Comparison of ENCODE assay signal across 9 cellular contexts in the genomic region with DNA sequence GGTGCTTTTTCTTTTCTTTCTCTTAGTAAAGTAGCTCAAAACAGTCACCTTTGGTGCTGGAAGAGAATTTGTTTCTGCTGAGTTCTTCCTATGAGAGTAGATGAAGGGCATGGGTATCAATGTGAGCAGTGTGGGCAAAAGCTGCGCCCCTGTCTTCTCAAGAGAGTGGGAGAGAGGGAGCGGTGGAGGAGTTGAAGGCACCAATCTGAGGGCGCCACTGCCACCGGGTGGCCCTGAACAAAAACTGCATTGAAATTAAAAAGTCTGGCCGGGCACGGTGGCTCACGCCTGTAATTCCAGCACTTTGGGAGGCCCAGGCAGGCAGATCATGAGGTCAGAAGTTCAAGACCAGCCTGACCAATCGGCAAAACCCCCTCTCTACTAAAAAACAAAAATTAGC. TPM values are rescaled to one million over a fixed set of nuclear protein-coding genes. Genes with fewer than 3 reads are reported as not detected.
DNase-seq lines count a peak whose midpoint lies in the region; ATAC-seq and TF ChIP-seq lines count a peak whose summit lies in the region.
"Had no signal": no experiment of that assay in that cellular context is flagged by ENCODE, and none has a peak within 500 bp of the region (broad histone marks: within the 10 kb centered on the region; RNA-seq: fewer than 3 reads in every experiment).

No MANE protein-coding gene starts in this region.

- H3K36me3 Mint-ChIP-seq in activated CD8-positive, alpha-beta T cell treated with anti-CD3 and anti-CD28 coated beads, Interleukin-2, amount 10 ng/mL, durations not matched to agents 7 days and 5 days (ENCODE audit: low read depth), result peaks cover 60% of the 10 kb centered on the region

- H3K14ac ChIP-seq in mesenchymal stem cell (ENCODE audit: low read length in 2 of 2), result no peak overlapping the region

- H3K27me3 ChIP-seq in BJ (ENCODE audit: control insufficient read depth, insufficient read depth, low read length) (no peaks in the 10 kb centered on the region), H7 (ENCODE audit: control insufficient read depth, insufficient read depth, low read length) (no peaks in the 10 kb centered on the region), mesenchymal stem cell (ENCODE audit: control insufficient read depth in 1 of 2, insufficient read depth in 1 of 2, low read length in 2 of 2) (no peaks in the 10 kb centered on the region)
- H3K27me3 ChIP-seq: esophagus muscularis mucosa had no signal

- no peak overlapping the region for H3K18ac ChIP-seq in mesenchymal stem cell (ENCODE audit: low read depth in 1 of 2, low read length in 2 of 2)

- H2AK5ac ChIP-seq in mesenchymal stem cell (ENCODE audit: low read length, severe bottlenecking), result no peak overlapping the region

- WGBS in mesenchymal stem cell, result 93% methylated on average over 8 of the region's 8 CpGs

- H3K79me1 ChIP-seq in mesenchymal stem cell (replicated peaks; ENCODE audit: low read length, poor library complexity, severe bottlenecking), result peaks cover 48% of the 10 kb centered on the region

- no peak overlapping the region for H3K9ac ChIP-seq in mesenchymal stem cell (ENCODE audit: low read length)

- H4K91ac ChIP-seq in mesenchymal stem cell (ENCODE audit: low read length), result no peak overlapping the region

- H3K27ac Mint-ChIP-seq in activated CD8-positive, alpha-beta T cell treated with anti-CD3 and anti-CD28 coated beads, Interleukin-2, amount 10 ng/mL, durations not matched to agents 7 days and 5 days, result peak overlapping the region; percentile 39

- no peak overlapping the region for H2BK15ac ChIP-seq in mesenchymal stem cell (ENCODE audit: low read depth, poor library complexity, severe bottlenecking)

- POLR2A ChIA-PET in BJ (lab: Charles Lee), result no interaction called here
- POLR2A ChIA-PET in activated CD8-positive, alpha-beta T cell treated with anti-CD3 and anti-CD28 coated beads, Interleukin-2, amount 10 ng/mL, durations not matched to agents 7 days and 5 days (lab: Charles Lee), result no interaction called here

- H3K4me1 ChIP-seq in mesenchymal stem cell (ENCODE audit: control insufficient read depth, insufficient read depth, low read depth, low read length), result peaks cover 39% of the 10 kb centered on the region

- CTCF ChIA-PET in BJ (lab: Yijun Ruan, JAX), result interaction anchor here (0.9 to 2.5 kb wide), 3 partner anchors 9 to 92 kb away, joined by 3 to 6 read pairs (median 4); no protein-coding TSS in a partner anchor
- CTCF ChIA-PET in activated CD8-positive, alpha-beta T cell treated with anti-CD3 and anti-CD28 coated beads, Interleukin-2, amount 10 ng/mL, durations not matched to agents 7 days and 5 days (lab: Charles Lee), result interaction anchor here (0.8 to 0.9 kb wide), 3 partner anchors 23 to 159 kb away, joined by 3 read pairs; no protein-coding TSS in a partner anchor

- no peak overlapping the region for H3K4me3 Mint-ChIP-seq in activated CD8-positive, alpha-beta T cell treated with anti-CD3 and anti-CD28 coated beads, Interleukin-2, amount 10 ng/mL, durations not matched to agents 7 days and 5 days

- ATAC-seq in activated CD8-positive, alpha-beta T cell treated with anti-CD3 and anti-CD28 coated beads, Interleukin-2, amount 10 ng/mL, durations not matched to agents 7 days and 5 days, result no peak
- ATAC-seq in HG02763 (IDR thresholded peaks at IDR 0.05; ENCODE audit: unreplicated experiment), result no peak

- no peak overlapping the region for H3K4ac ChIP-seq in mesenchymal stem cell (ENCODE audit: low read depth in 1 of 2, low read length in 2 of 2)

- no peaks in the 10 kb centered on the region for H3K9me3 ChIP-seq in mesenchymal stem cell (ENCODE audit: control insufficient read depth, low read length)
- H3K9me3 ChIP-seq: esophagus muscularis mucosa had no signal

- no peak overlapping the region for H3K4me2 ChIP-seq in mesenchymal stem cell (ENCODE audit: low read length, poor library complexity, severe bottlenecking)

- H3K4me3 ChIP-seq in BJ (ENCODE audit: low read depth, low read length) (no peak overlapping the region), H7 (ENCODE audit: insufficient read depth, low read depth, low read length) (no peak overlapping the region), mesenchymal stem cell (ENCODE audit: insufficient read depth in 1 of 2, low read depth in 1 of 2, low read length in 2 of 2) (no peak overlapping the region)
- H3K4me3 ChIP-seq: esophagus muscularis mucosa had no signal

- H3K4me1 Mint-ChIP-seq in activated CD8-positive, alpha-beta T cell treated with anti-CD3 and anti-CD28 coated beads, Interleukin-2, amount 10 ng/mL, durations not matched to agents 7 days and 5 days (ENCODE audit: low read depth), result no peaks in the 10 kb centered on the region

- no peak for DNase-seq in BJ (ENCODE audit: low read depth)
- peak; percentile 83 for DNase-seq in H7
- no peak for DNase-seq in activated CD8-positive, alpha-beta T cell treated with anti-CD3 and anti-CD28 coated beads, Interleukin-2, amount 10 ng/mL, durations not matched to agents 7 days and 5 days
- DNase-seq in mesenchymal stem cell, result peak; percentile 21
- no peak for DNase-seq in amygdala (lab: John Stamatoyannopoulos, UW)
- DNase-seq in NCI-H2081 treated with DMSO at 0.1 percent for 48 hours (lab: John Stamatoyannopoulos, UW), result no peak
- no peak for DNase-seq in stimulated activated naive CD4-positive, alpha-beta T cell treated with Interleukin-2 at 50 U/mL for 16 hours (lab: John Stamatoyannopoulos, UW)

- H3K36me3 ChIP-seq in BJ (ENCODE audit: control insufficient read depth, insufficient read depth, low read length) (peaks cover 64% of the 10 kb centered on the region), H7 (replicated peaks; ENCODE audit: control insufficient read depth, insufficient read depth, low read length) (peaks cover 81% of the 10 kb centered on the region), mesenchymal stem cell (ENCODE audit: control insufficient read depth in 1 of 2, insufficient read depth in 2 of 2, low read depth in 1 of 2, low read length in 2 of 2) (peaks cover 87 to 91% of the 10 kb centered on the region in 2 experiments)

- H2BK12ac ChIP-seq in mesenchymal stem cell (ENCODE audit: low read length in 2 of 2), result no peak overlapping the region

- H2AFZ ChIP-seq in mesenchymal stem cell (ENCODE audit: low read depth, low read length), result no peak overlapping the region

- peak; percentile 38 for TF ChIP-seq CTCF in BJ (IDR thresholded peaks at IDR 0.05; ENCODE audit: insufficient read depth, low read depth, low read length)

- no peak overlapping the region for H2BK120ac ChIP-seq in mesenchymal stem cell (ENCODE audit: low read depth, low read length)

- H3K23ac ChIP-seq in mesenchymal stem cell (ENCODE audit: low read length in 2 of 2), result no peak overlapping the region

- H4K8ac ChIP-seq in mesenchymal stem cell (ENCODE audit: low read length), result no peak overlapping the region

- no peaks in the 10 kb centered on the region for H3K27me3 Mint-ChIP-seq in activated CD8-positive, alpha-beta T cell treated with anti-CD3 and anti-CD28 coated beads, Interleukin-2, amount 10 ng/mL, durations not matched to agents 7 days and 5 days (ENCODE audit: low read depth)

- H3K9me3 Mint-ChIP-seq in activated CD8-positive, alpha-beta T cell treated with anti-CD3 and anti-CD28 coated beads, Interleukin-2, amount 10 ng/mL, durations not matched to agents 7 days and 5 days (ENCODE audit: insufficient read depth), result no peaks in the 10 kb centered on the region

- H3K27ac ChIP-seq in mesenchymal stem cell (ENCODE audit: low read length, poor library complexity, severe bottlenecking), result no peak overlapping the region

- no peak overlapping the region for H2BK5ac ChIP-seq in mesenchymal stem cell (ENCODE audit: low read depth, low read length, poor library complexity, severe bottlenecking)

RNA-seq across cellular contexts. Expression of gene EPHX3, which starts 28.7 kb away (rescaled TPM):
- polyA plus RNA-seq in BJ (2011; rRNA removed), result 0.04 and 0.05 TPM in 2 replicates
- polyA minus RNA-seq in BJ (2011; rRNA and poly(A)+ RNA removed), result 0.38 TPM in 1 of 2 replicates, not detected in the other
- total RNA-seq in H7 (2014; rRNA removed; shearing (Covaris generic)), result 5.4 and 6.2 TPM in 2 replicates
- total RNA-seq in activated CD8-positive, alpha-beta T cell treated with anti-CD3 and anti-CD28 coated beads, Interleukin-2, amount 10 ng/mL, durations not matched to agents 7 days and 5 days, result under 1 TPM; 0.21 to 0.29 TPM
- polyA plus RNA-seq in mesenchymal stem cell (2013, experiment 1 of 2), result 0.01 TPM
- polyA plus RNA-seq in mesenchymal stem cell (2013, experiment 2 of 2), result not detected

Comparison
In these comparisons a context has a peak if more than half of its experiments do, and no peak if none do; other contexts are left out.
1. DNase-seq: peak in H7 (single experiment) and mesenchymal stem cell (single experiment); none in BJ (single experiment), activated CD8-positive, alpha-beta T cell treated with anti-CD3 and anti-CD28 coated beads, Interleukin-2, amount 10 ng/mL, durations not matched to agents 7 days and 5 days (single experiment), amygdala (0 of 56), NCI-H2081 treated with DMSO at 0.1 percent for 48 hours (single experiment) and stimulated activated naive CD4-positive, alpha-beta T cell treated with Interleukin-2 at 50 U/mL for 16 hours (single experiment).